Comparison of ENCODE assay signal across 6 cellular contexts in the genomic region with DNA sequence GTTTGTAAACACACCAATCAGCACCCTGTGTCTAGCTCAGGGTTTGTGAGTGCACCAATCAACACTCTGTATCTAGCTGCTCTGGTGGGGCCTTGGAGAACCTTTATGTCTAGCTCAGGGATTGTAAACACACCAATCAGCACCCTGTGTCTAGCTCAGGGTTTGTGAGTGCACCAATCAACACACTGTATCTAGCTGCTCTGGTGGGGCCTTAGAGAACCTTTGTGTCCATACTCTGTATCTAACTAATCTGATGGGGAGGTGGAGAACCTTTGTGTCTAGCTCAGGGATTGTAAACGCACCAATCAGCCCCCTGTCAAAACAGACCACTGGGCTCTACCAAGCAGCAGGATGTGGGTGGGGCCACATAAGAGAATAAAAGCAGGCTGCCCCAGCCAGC. TPM values are rescaled to one million over a fixed set of nuclear protein-coding genes. Genes with fewer than 3 reads are reported as not detected.
"Had no signal": no experiment of that assay in that cellular context is flagged by ENCODE, and none has a peak within 500 bp of the region (broad histone marks: within the 10 kb centered on the region; RNA-seq: fewer than 3 reads in every experiment).

No MANE protein-coding gene starts in this region.

RNA-seq across cellular contexts. Expression of a gene that starts 14.1 kb away (rescaled TPM):
- total RNA-seq: GM23338, H1, H9, HFFc6, HT1080, IMR-90 had no signal
- polyA plus RNA-seq: GM23338, H1, IMR-90 had no signal
